1 cellular context compared by ENCODE assay signal in genomic region chr19:12794936-12795335, GRCh38.
TF ChIP-seq lines count a peak whose summit lies in the region.

No MANE protein-coding gene starts in this region.

TF ChIP-seq in endothelial cell of umbilical vein, 7 proteins besides CTCF, POLR2A, EP300 and RAD21:
- TF ChIP-seq EZH2 (IDR thresholded peaks at IDR 0.05; ENCODE audit: borderline replicate concordance, low read depth, low read length, severe bottlenecking) (no peak), MAX (IDR thresholded peaks at IDR 0.05; ENCODE audit: insufficient read depth, insufficient read length) (no peak), MYC (IDR thresholded peaks at IDR 0.05; ENCODE audit: low read depth, low read length) (no peak), GATA2 (IDR thresholded peaks at IDR 0.05; ENCODE audit: insufficient read depth, insufficient read length, low read depth, low read length) (no peak), JUN (IDR thresholded peaks at IDR 0.05; ENCODE audit: borderline replicate concordance, insufficient read depth, insufficient read length, low read depth) (no peak), POLR2AphosphoS5 (IDR thresholded peaks at IDR 0.05; ENCODE audit: insufficient read depth, low read depth, low read length) (no peak), FOS (IDR thresholded peaks at IDR 0.05; ENCODE audit: borderline replicate concordance, insufficient read depth, low read length) (no peak)
